ENCODE assay signal across 33 cellular contexts in genomic region chr20:58835231-58835630, GRCh38. TPM values are rescaled to one million over a fixed set of nuclear protein-coding genes. Genes with fewer than 3 reads are reported as not detected.
"Had no signal": no experiment of that assay in that cellular context is flagged by ENCODE, and none has a peak within 500 bp of the region (broad histone marks: within the 10 kb centered on the region; RNA-seq: fewer than 3 reads in every experiment).

No MANE protein-coding gene starts in this region.

- H3K9me3 Mint-ChIP-seq: activated CD4-positive, alpha-beta memory T cell treated with anti-CD3 and anti-CD28 coated beads, Interleukin-2, amount 10 ng/mL, durations not matched to agents 7 days and 5 days had no signal

- H3K27ac Mint-ChIP-seq: activated CD4-positive, alpha-beta memory T cell treated with anti-CD3 and anti-CD28 coated beads, Interleukin-2, amount 10 ng/mL, durations not matched to agents 7 days and 5 days; activated CD8-positive, alpha-beta memory T cell treated with anti-CD3 and anti-CD28 coated beads, Interleukin-2, amount 10 ng/mL, durations not matched to agents 7 days and 5 days; activated naive CD4-positive, alpha-beta T cell treated with anti-CD3 and anti-CD28 coated beads, Interleukin-2, amount 50 U/mL, for 72 hours; activated T-helper 2 cell treated with anti-CD3 and anti-CD28 coated beads, Interferon-gamma antibody, Interleukin-2, Interleukin-4, amounts not matched to agents 10 μg/mL and 5 μg/mL and 100 μg/mL, durations not matched to agents 14 hours and 24 hours and 36 hours; T-cell; T-helper 17 cell had no signal

- ATAC-seq: activated CD8-positive, alpha-beta memory T cell treated with anti-CD3 and anti-CD28 coated beads, Interleukin-2, amount 10 ng/mL, durations not matched to agents 7 days and 5 days; activated naive CD4-positive, alpha-beta T cell treated with anti-CD3 and anti-CD28 coated beads, Interleukin-2, amount 50 U/mL, for 72 hours; Panc1; SK-N-SH treated with all-trans-retinoic acid at 6 μM for 48 hours; T-cell; T-helper 17 cell had no signal

- H3K4me3 Mint-ChIP-seq: activated CD4-positive, alpha-beta memory T cell treated with anti-CD3 and anti-CD28 coated beads, Interleukin-2, amount 10 ng/mL, durations not matched to agents 7 days and 5 days; activated CD8-positive, alpha-beta memory T cell treated with anti-CD3 and anti-CD28 coated beads, Interleukin-2, amount 10 ng/mL, durations not matched to agents 7 days and 5 days; T-cell; T-helper 17 cell had no signal

- DNase-seq: activated CD4-positive, alpha-beta memory T cell treated with anti-CD3 and anti-CD28 coated beads, Interleukin-2, amount 10 ng/mL, durations not matched to agents 7 days and 5 days; activated CD4-positive, alpha-beta T cell treated with anti-CD3 and anti-CD28 coated beads for 1 hour; activated CD4-positive, alpha-beta T cell treated with anti-CD3 and anti-CD28 coated beads for 48 hours; activated CD4-positive, CD25-positive, alpha-beta regulatory T cell; activated CD8-positive, alpha-beta memory T cell treated with anti-CD3 and anti-CD28 coated beads for 24 hours; activated CD8-positive, alpha-beta memory T cell treated with anti-CD3 and anti-CD28 coated beads, Interleukin-2, amount 10 ng/mL, durations not matched to agents 7 days and 5 days; activated CD8-positive, alpha-beta memory T cell treated with anti-CD3 and anti-CD28 coated beads, Interleukin-2, amount 50 U/mL, for 48 hours; activated gamma-delta T cell; activated naive CD4-positive, alpha-beta T cell treated with Interleukin-2 at 50 U/mL for 16 hours; amniotic stem cell; aorta; brain microvascular endothelial cell; central memory CD4-positive, alpha-beta T cell; Kasumi-1; KG1; MG63; NCI-H1092; NCI-H1436 treated with DMSO at 0.1 percent for 48 hours; NCI-H1694 treated with DMSO at 0.1 percent for 48 hours; NCI-H2029; NCI-H345; NCI-H524 treated with DMSO at 0.1 percent for 48 hours; RPMI8226; SHP77 treated with DMSO at 0.1 percent for 48 hours; T-cell; T-helper 17 cell; T1000; WERI-Rb-1 had no signal

- H3K27ac ChIP-seq: brain microvascular endothelial cell, SJSA1, WERI-Rb-1 had no signal

- H3K36me3 ChIP-seq: brain microvascular endothelial cell, MG63, SJSA1, WERI-Rb-1 had no signal

- H3K36me3 Mint-ChIP-seq: activated CD8-positive, alpha-beta memory T cell treated with anti-CD3 and anti-CD28 coated beads, Interleukin-2, amount 10 ng/mL, durations not matched to agents 7 days and 5 days; T-cell had no signal

- H3K9me3 ChIP-seq: MG63 had no signal

- H3K4me3 ChIP-seq: MG63, SJSA1 had no signal

RNA-seq across cellular contexts. Expression of gene GNAS-AS1, which starts 15.5 kb away (rescaled TPM):
- total RNA-seq: SJSA1 had no signal
